ENCODE assay signal across 9 cellular contexts in genomic region chr2:18455256-18455862, GRCh38.
DNase-seq lines count a peak whose midpoint lies in the region; ATAC-seq and TF ChIP-seq lines count a peak whose summit lies in the region.
"Had no signal": no experiment of that assay in that cellular context is flagged by ENCODE, and none has a peak within 500 bp of the region (broad histone marks: within the 10 kb centered on the region; RNA-seq: fewer than 3 reads in every experiment).

No MANE protein-coding gene starts in this region.

- H3K9me3 ChIP-seq in cardiac muscle cell (ENCODE audit: low read depth) (no peaks in the 10 kb centered on the region), skeletal muscle satellite cell (replicated peaks; ENCODE audit: low read length) (no peaks in the 10 kb centered on the region)

- H3K4me1 ChIP-seq in GM23338 (ENCODE audit: insufficient read depth) (peaks cover 11% of the 10 kb centered on the region), cardiac muscle cell (ENCODE audit: low read depth) (no peaks in the 10 kb centered on the region), skeletal muscle satellite cell (ENCODE audit: control insufficient read depth, insufficient read depth, low read length) (peaks cover 21% of the 10 kb centered on the region)

- H3K36me3 ChIP-seq in GM23338 (ENCODE audit: insufficient read depth), result no peaks in the 10 kb centered on the region
- no peaks in the 10 kb centered on the region for H3K36me3 ChIP-seq in cardiac muscle cell
- no peaks in the 10 kb centered on the region for H3K36me3 ChIP-seq in skeletal muscle satellite cell (ENCODE audit: insufficient read depth, low read length)

- H3K9me2 ChIP-seq in GM23338 (ENCODE audit: insufficient read depth), result no peaks in the 10 kb centered on the region

- no peaks in the 10 kb centered on the region for H3F3A ChIP-seq in GM23338 (replicated peaks; ENCODE audit: low read depth)

- no peaks in the 10 kb centered on the region for H3K9me3 Mint-ChIP-seq in GM23338

- H3K27me3 ChIP-seq in GM23338 (ENCODE audit: insufficient read depth) (no peaks in the 10 kb centered on the region), cardiac muscle cell (no peaks in the 10 kb centered on the region), skeletal muscle satellite cell (ENCODE audit: control insufficient read depth, insufficient read depth, low read length) (no peaks in the 10 kb centered on the region)

- no peaks in the 10 kb centered on the region for H3K36me3 Mint-ChIP-seq in GM23338 (ENCODE audit: low read depth)

- no peak overlapping the region for H3K9ac ChIP-seq in skeletal muscle satellite cell (ENCODE audit: low read depth, low read length)

- TF ChIP-seq CTCF in GM23338 (conservative IDR thresholded peaks at IDR 0.05; ENCODE audit: low read depth in 2 of 2) (peak; percentile 54 to 65), cardiac muscle cell (IDR thresholded peaks at IDR 0.05; ENCODE audit: low read depth, low read length) (peak; percentile 50)

- H3K79me2 ChIP-seq in GM23338 (replicated peaks; ENCODE audit: insufficient read depth), result no peaks in the 10 kb centered on the region

- H3K4me1 Mint-ChIP-seq in GM23338, result peaks cover 21% of the 10 kb centered on the region

- no peaks in the 10 kb centered on the region for H3K27me3 Mint-ChIP-seq in GM23338 (ENCODE audit: insufficient read depth, low read depth, poor library complexity)

- peak overlapping the region; percentile 56 for H3K27ac Mint-ChIP-seq in GM23338

- no peaks in the 10 kb centered on the region for H4K20me1 ChIP-seq in GM23338 (replicated peaks; ENCODE audit: insufficient read depth)

- peak; percentile 50 for DNase-seq in GM23338 (ENCODE audit: low spot score)
- peak; percentile 7 for DNase-seq in SW480 (ENCODE audit: low spot score)
- DNase-seq in cardiac muscle cell (ENCODE audit: low read depth in 1 of 2, low spot score in 1 of 2), result peak; percentile 40 to 70
- no peak for DNase-seq in stimulated activated CD4-positive, alpha-beta T cell treated with anti-CD3 and anti-CD28 coated beads, Interleukin-15, amount 100 ng/mL, for 24 hours
- no peak for DNase-seq in GOT3 (lab: John Stamatoyannopoulos, UW)
- no peak for DNase-seq in activated CD4-positive, alpha-beta T cell treated with anti-CD3 and anti-CD28 coated beads, Interleukin-2, amount 50 U/mL, for 4 hours
- DNase-seq: SHP77 treated with DMSO at 0.1 percent for 48 hours had no signal

- H3K4me3 Mint-ChIP-seq in GM23338, result no peak overlapping the region

- no peak overlapping the region for H2AFZ ChIP-seq in GM23338

- ATAC-seq in GM23338 (peak; percentile 84), GM21576 (IDR thresholded peaks at IDR 0.05; ENCODE audit: unreplicated experiment) (no peak)

- H3K4me3 ChIP-seq in GM23338 (no peak overlapping the region), cardiac muscle cell (no peak overlapping the region), skeletal muscle satellite cell (ENCODE audit: low read length) (no peak overlapping the region)

- peak overlapping the region; percentile 57 for H3K27ac ChIP-seq in GM23338 (ENCODE audit: low read depth)
- no peak overlapping the region for H3K27ac ChIP-seq in cardiac muscle cell

- H3K4me2 ChIP-seq in GM23338 (peak overlapping the region; percentile 15; the same call in 1 of the 2 replicates), skeletal muscle satellite cell (ENCODE audit: low read length) (peak overlapping the region; percentile 53)

TF ChIP-seq in GM23338, 12 proteins besides CTCF, POLR2A, EP300 and RAD21:
- TF ChIP-seq POLR2AphosphoS5 (IDR thresholded peaks at IDR 0.05; ENCODE audit: low read depth) (no peak), REST (IDR thresholded peaks at IDR 0.05; ENCODE audit: unreplicated experiment) (no peak), ZNF331 (CRISPR knock-in tag; IDR thresholded peaks at IDR 0.05; ENCODE audit: low read depth) (no peak), EZH2 (IDR thresholded peaks at IDR 0.05; ENCODE audit: low read depth, unreplicated experiment) (no peak), EZH2phosphoT487 (IDR thresholded peaks at IDR 0.05; ENCODE audit: unreplicated experiment) (no peak), ZNF114 (CRISPR knock-in tag; IDR thresholded peaks at IDR 0.05) (no peak), ETS1 (IDR thresholded peaks at IDR 0.05) (no peak)

Comparison
In these comparisons a context has a peak if more than half of its experiments do, and no peak if none do; other contexts are left out.
1. DNase-seq: peak in GM23338 (single experiment), SW480 (single experiment) and cardiac muscle cell (2 of 2); none in stimulated activated CD4-positive, alpha-beta T cell treated with anti-CD3 and anti-CD28 coated beads, Interleukin-15, amount 100 ng/mL, for 24 hours (single experiment), GOT3 (single experiment) and activated CD4-positive, alpha-beta T cell treated with anti-CD3 and anti-CD28 coated beads, Interleukin-2, amount 50 U/mL, for 4 hours (0 of 2).